ENCODE assay signal across 8 cellular contexts in the genomic region with DNA sequence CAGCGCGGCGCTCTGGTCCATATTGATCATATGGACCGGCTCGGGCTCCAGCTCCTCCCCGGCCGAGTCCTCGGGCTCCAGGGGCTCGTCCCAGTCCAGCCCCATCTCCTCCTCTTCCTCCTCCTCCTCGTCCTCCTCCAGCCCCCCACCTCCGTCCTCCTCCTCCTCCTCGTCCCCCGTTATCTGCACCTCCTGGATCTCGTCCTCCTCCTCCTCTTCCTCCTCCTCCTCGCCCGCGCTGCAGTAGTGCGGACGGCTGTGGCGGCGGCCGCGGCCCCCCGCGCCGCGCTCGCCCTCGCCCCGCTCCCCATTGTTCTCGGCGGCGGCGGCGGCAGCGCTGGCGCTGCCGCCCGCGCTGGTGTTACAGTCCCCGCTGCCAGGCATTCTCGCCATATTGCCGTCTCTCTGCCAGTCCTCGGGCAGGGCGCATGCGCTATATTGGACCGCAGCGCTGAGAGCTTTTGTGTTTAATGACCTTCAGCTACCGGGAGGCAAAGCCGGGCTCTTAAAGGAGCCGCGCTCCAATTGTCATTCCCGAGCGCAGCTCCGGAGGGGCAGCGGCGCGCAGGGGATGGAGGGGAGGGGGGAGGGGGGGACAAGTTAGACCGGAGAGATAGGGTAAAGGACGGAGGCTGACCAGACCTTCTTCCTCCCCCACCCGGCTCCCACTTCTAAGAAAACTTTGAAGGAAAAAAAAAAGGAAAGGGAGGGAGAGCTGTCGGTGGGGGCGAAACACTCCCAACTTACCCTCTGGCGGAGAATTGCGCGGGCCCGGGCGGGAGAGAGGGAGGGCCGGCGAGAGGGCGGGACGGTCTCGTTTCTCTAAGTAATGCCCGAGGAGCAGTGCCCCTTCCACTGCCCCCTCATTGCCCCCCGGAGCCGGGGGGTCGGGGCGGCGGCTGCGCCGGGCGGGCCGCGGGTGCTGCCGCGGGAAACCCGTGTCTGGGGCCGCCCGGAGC. TPM values are rescaled to one million over a fixed set of nuclear protein-coding genes. Genes with fewer than 3 reads are reported as not detected.
A peak's percentile ranks its signal among the peaks of the same experiment; 100 is the strongest.
DNase-seq lines count a peak whose midpoint lies in the region; ATAC-seq and TF ChIP-seq lines count a peak whose summit lies in the region.

KCTD1 (minus strand) TSS at position 410 of the 959 bp plus-strand sequence; CDS start at position 393, 17 bp downstream.

- H3K36me3 ChIP-seq in SU-DHL-6 (ENCODE audit: low read length) = no peaks in the 10 kb centered on the region
- H3K36me3 ChIP-seq in adrenal gland (replicated peaks in 1 of 2) = no peaks in the 10 kb centered on the region

- H3K9me2 ChIP-seq in SU-DHL-6 (replicated peaks; ENCODE audit: insufficient read depth, low read length) = no peaks in the 10 kb centered on the region

- peak within 1 kb of the TSS; percentile 72 for H3K4me3 ChIP-seq in SU-DHL-6 (ENCODE audit: insufficient read depth, low read length, poor library complexity, severe bottlenecking)
- peak within 1 kb of the TSS; percentile 37 to 97 (median 70) for H3K4me3 ChIP-seq in adrenal gland

- H3K9me3 ChIP-seq in SU-DHL-6 (ENCODE audit: insufficient read depth, low read length) (no peaks in the 10 kb centered on the region), adrenal gland (replicated peaks in 1 of 3) (no peaks in the 10 kb centered on the region)

- 0 to 1% (median 1%) methylated on average over 62 to 89 of the region's 89 CpGs for WGBS in adrenal gland, 4 donors

- H4K20me1 ChIP-seq in SU-DHL-6 (ENCODE audit: low read depth, low read length) = no peaks in the 10 kb centered on the region

- H3K27ac ChIP-seq in SU-DHL-6 (ENCODE audit: low read depth, low read length) (no peak within 1 kb of the TSS), adrenal gland (peak within 1 kb of the TSS; percentile 56 to 91 (median 79))

- peaks cover 10 to 51% of the 10 kb centered on the region in 2 donors for H3K4me1 ChIP-seq in adrenal gland (replicated peaks in 1 of 2)

- no peaks in the 10 kb centered on the region for H3K79me2 ChIP-seq in SU-DHL-6 (ENCODE audit: insufficient read depth, low read length)

- H2AFZ ChIP-seq in SU-DHL-6 (ENCODE audit: low read depth, low read length, severe bottlenecking) = peak within 1 kb of the TSS; percentile 99

- H3K27me3 ChIP-seq in SU-DHL-6 (ENCODE audit: low read length) (no peaks in the 10 kb centered on the region), adrenal gland (no peaks in the 10 kb centered on the region)

- peak; percentile 36 for TF ChIP-seq POLR2A in GM10847 (IDR thresholded peaks at IDR 0.05; ENCODE audit: extremely low read depth, insufficient read length)
- peak in 1 of 2 donors; percentile 1 for TF ChIP-seq POLR2A in adrenal gland (IDR thresholded peaks at IDR 0.05)

- ATAC-seq in HG02571 (IDR thresholded peaks at IDR 0.05; ENCODE audit: unreplicated experiment) (peak; percentile 60), left cardiac atrium (peak; percentile 58 to 69)

- intact Hi-C loops in adrenal gland (cut with DNase I) = loop anchor here in 1 of 2 donors (10.0 kb wide), 1 partner anchor 144 kb away; no protein-coding TSS in a partner anchor
- intact Hi-C loops in left cardiac atrium (cut with DNase I) = loop anchor here in 1 of 2 donors (5.0 to 10.0 kb wide), 3 partner anchors 41 to 106 kb away; no protein-coding TSS in a partner anchor
- intact Hi-C loops in posterior vena cava (cut with DNase I) = loop anchor here in 1 of 2 donors (10.0 kb wide), 1 partner anchor 106 kb away; no protein-coding TSS in a partner anchor

- H3K4me2 ChIP-seq in SU-DHL-6 (ENCODE audit: low read depth, low read length, poor library complexity, severe bottlenecking) = peak within 1 kb of the TSS; percentile 92

- peak within 1 kb of the TSS; percentile 65 for H3K9ac ChIP-seq in SU-DHL-6 (ENCODE audit: low read length)

- TF ChIP-seq CTCF in SU-DHL-6 (IDR thresholded peaks at IDR 0.05; ENCODE audit: insufficient read depth, low read length, poor library complexity, severe bottlenecking) = peak; percentile 1
- no peak for TF ChIP-seq CTCF in adrenal gland (IDR thresholded peaks at IDR 0.05)

- DNase-seq in NCI-H1092 treated with DMSO at 0.1 percent for 48 hours (lab: John Stamatoyannopoulos, UW) = peak; percentile 87
- peak; percentile 86 to 93 (median 89) for DNase-seq in adrenal gland
- DNase-seq in left cardiac atrium = peak; percentile 89
- peak; percentile 94 for DNase-seq in posterior vena cava (ENCODE audit: low spot score)
- peak; percentile 82 for DNase-seq in ureter (ENCODE audit: low spot score)

- no peaks in the 10 kb centered on the region; the same call in none of the 2 replicates for H3F3A ChIP-seq in SU-DHL-6 (ENCODE audit: insufficient read depth)

RNA-seq across cellular contexts. Expression of gene KCTD1, which starts in this region (rescaled TPM):
- total RNA-seq in adrenal gland (10 to 100 TPM; 20.0 to 44.8 (median 31.4) TPM), left cardiac atrium (10 to 100 TPM; 35.6 to 42.2 TPM), posterior vena cava (1 to 10 TPM; 8.5 to 9.2 TPM), ureter (17.9 TPM)
- 10 to 100 TPM; 14.9 to 32.8 (median 19.9) TPM for polyA plus RNA-seq in adrenal gland
